ENCODE assay signal across 15 cellular contexts in the genomic region with DNA sequence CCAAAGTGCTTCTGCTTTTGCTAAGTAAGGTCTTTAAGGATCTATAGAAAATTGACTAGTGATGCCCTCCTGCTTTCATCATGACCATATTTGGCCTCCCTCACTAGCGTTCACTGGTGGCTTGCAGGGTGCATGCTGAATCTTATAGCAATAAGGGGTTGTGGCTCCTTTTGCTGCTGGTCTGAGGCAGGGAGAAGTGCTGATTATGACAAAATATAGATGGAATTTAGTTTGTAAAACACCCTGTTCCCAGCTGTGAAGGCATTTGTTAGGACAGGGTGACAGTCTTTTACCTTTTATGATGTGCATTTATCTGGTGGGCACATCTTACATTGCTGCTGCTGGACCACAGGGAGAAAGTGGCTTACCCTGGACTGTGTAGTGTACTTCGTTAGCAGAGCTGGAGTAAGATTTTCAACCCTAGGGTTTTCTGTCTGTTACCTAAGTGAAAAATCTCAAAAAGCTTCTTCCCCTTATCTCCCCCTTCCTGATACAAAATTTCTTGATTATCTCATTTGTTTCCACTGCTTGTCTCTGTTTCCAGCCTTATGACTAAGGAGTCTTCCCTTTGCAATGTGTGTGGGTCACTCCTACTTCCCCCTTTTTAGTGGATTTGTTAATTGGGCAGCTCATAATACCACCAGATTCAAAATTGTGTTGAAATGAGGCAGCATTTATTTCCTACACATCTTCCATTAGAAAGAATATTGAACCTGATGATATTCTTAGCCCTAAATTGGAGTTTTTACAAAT. TPM values are rescaled to one million over a fixed set of nuclear protein-coding genes. Genes with fewer than 3 reads are reported as not detected.
DNase-seq lines count a peak whose midpoint lies in the region; ATAC-seq and TF ChIP-seq lines count a peak whose summit lies in the region.
"Had no signal": no experiment of that assay in that cellular context is flagged by ENCODE, and none has a peak within 500 bp of the region (broad histone marks: within the 10 kb centered on the region; RNA-seq: fewer than 3 reads in every experiment).

No MANE protein-coding gene starts in this region.

- no peak for ATAC-seq in activated CD4-positive, alpha-beta T cell treated with anti-CD3 and anti-CD28 coated beads for 36 hours
- ATAC-seq in activated naive CD8-positive, alpha-beta T cell treated with anti-CD3 and anti-CD28 coated beads, Interleukin-2, amount 50 U/mL, for 24 hours = no peak
- ATAC-seq in omental fat pad (ENCODE audit: low FRiP score) = peak; percentile 35

- no peak overlapping the region for H3K4me3 Mint-ChIP-seq in activated CD4-positive, alpha-beta T cell treated with anti-CD3 and anti-CD28 coated beads for 36 hours
- no peak overlapping the region for H3K4me3 Mint-ChIP-seq in activated naive CD8-positive, alpha-beta T cell treated with anti-CD3 and anti-CD28 coated beads, Interleukin-2, amount 50 U/mL, for 24 hours
- H3K4me3 Mint-ChIP-seq: stimulated activated naive B cell treated with anti-CD40 and anti-IgM and Interleukin-4, amounts not matched to agents 10 μg/mL and 1 μg/mL and 100 μg/mL, for 72 hours; WTC11 had no signal

- POLR2A ChIA-PET in activated CD4-positive, alpha-beta T cell treated with anti-CD3 and anti-CD28 coated beads for 36 hours (lab: Charles Lee) = interaction anchor here (0.6 kb wide), 1 partner anchor 182 kb away, joined by 3 read pairs; no protein-coding TSS in a partner anchor

- no peak for TF ChIP-seq CTCF in omental fat pad (IDR thresholded peaks at IDR 0.05)

- H3K4me1 Mint-ChIP-seq in activated CD4-positive, alpha-beta T cell treated with anti-CD3 and anti-CD28 coated beads for 36 hours = peaks cover 22% of the 10 kb centered on the region
- H3K4me1 Mint-ChIP-seq in activated naive CD8-positive, alpha-beta T cell treated with anti-CD3 and anti-CD28 coated beads, Interleukin-2, amount 50 U/mL, for 24 hours = peaks cover 31% of the 10 kb centered on the region

- H3K9me3 Mint-ChIP-seq in activated CD4-positive, alpha-beta T cell treated with anti-CD3 and anti-CD28 coated beads for 36 hours (ENCODE audit: low read depth) = no peaks in the 10 kb centered on the region
- no peaks in the 10 kb centered on the region for H3K9me3 Mint-ChIP-seq in activated naive CD8-positive, alpha-beta T cell treated with anti-CD3 and anti-CD28 coated beads, Interleukin-2, amount 50 U/mL, for 24 hours
- H3K9me3 Mint-ChIP-seq: stimulated activated naive B cell treated with anti-CD40 and anti-IgM and Interleukin-4, amounts not matched to agents 10 μg/mL and 1 μg/mL and 100 μg/mL, for 72 hours; WTC11 had no signal

- no peak for DNase-seq in activated CD4-positive, alpha-beta T cell treated with anti-CD3 and anti-CD28 coated beads for 36 hours
- DNase-seq in activated CD4-positive, alpha-beta T cell treated with anti-CD3 and anti-CD28 coated beads, Interleukin-2, amount 50 U/mL, for 48 hours = no peak
- DNase-seq in NOMO-1 treated with DMSO at 0.1 percent for 48 hours (lab: John Stamatoyannopoulos, UW; ENCODE audit: unreplicated experiment) (peak; percentile 83), omental fat pad (ENCODE audit: low spot score) (no peak), HuH-7 (ENCODE audit: low spot score) (no peak), NCI-H1092 treated with DMSO at 0.1 percent for 48 hours (lab: John Stamatoyannopoulos, UW) (no peak), GOT3 (lab: John Stamatoyannopoulos, UW) (no peak)
- no peak for DNase-seq in activated naive CD8-positive, alpha-beta T cell treated with anti-CD3 and anti-CD28 coated beads, Interleukin-2, amount 50 U/mL, for 24 hours
- DNase-seq: activated effector memory CD4-positive, alpha-beta T cell treated with anti-CD3 and anti-CD28 coated beads, Interleukin-2, amount 50 U/mL, for 16 hours; cerebellar nuclear complex; NCI-H2029 treated with DMSO at 0.1 percent for 48 hours; NCI-H526; stimulated activated naive B cell treated with anti-CD40 and anti-IgM and Interleukin-4, amounts not matched to agents 10 μg/mL and 1 μg/mL and 100 μg/mL, for 72 hours; trophoblast cell had no signal

- no peaks in the 10 kb centered on the region for H3K27me3 Mint-ChIP-seq in activated CD4-positive, alpha-beta T cell treated with anti-CD3 and anti-CD28 coated beads for 36 hours
- no peaks in the 10 kb centered on the region for H3K27me3 Mint-ChIP-seq in activated naive CD8-positive, alpha-beta T cell treated with anti-CD3 and anti-CD28 coated beads, Interleukin-2, amount 50 U/mL, for 24 hours
- H3K27me3 Mint-ChIP-seq: stimulated activated naive B cell treated with anti-CD40 and anti-IgM and Interleukin-4, amounts not matched to agents 10 μg/mL and 1 μg/mL and 100 μg/mL, for 72 hours had no signal

- peak overlapping the region; percentile 37 for H3K27ac Mint-ChIP-seq in activated CD4-positive, alpha-beta T cell treated with anti-CD3 and anti-CD28 coated beads for 36 hours
- peak overlapping the region; percentile 68 for H3K27ac Mint-ChIP-seq in activated naive CD8-positive, alpha-beta T cell treated with anti-CD3 and anti-CD28 coated beads, Interleukin-2, amount 50 U/mL, for 24 hours
- H3K27ac Mint-ChIP-seq: stimulated activated naive B cell treated with anti-CD40 and anti-IgM and Interleukin-4, amounts not matched to agents 10 μg/mL and 1 μg/mL and 100 μg/mL, for 72 hours; WTC11 had no signal

- CTCF ChIA-PET in activated CD4-positive, alpha-beta T cell treated with anti-CD3 and anti-CD28 coated beads for 36 hours (lab: Charles Lee) = interaction anchor here (0.6 to 1.0 kb wide), 4 partner anchors 20 to 119 kb away, joined by 3 to 5 read pairs (median 3); a partner anchor contains a TSS

- H3K36me3 Mint-ChIP-seq in activated CD4-positive, alpha-beta T cell treated with anti-CD3 and anti-CD28 coated beads for 36 hours (ENCODE audit: low read depth) = peaks cover 28% of the 10 kb centered on the region
- peaks cover 22% of the 10 kb centered on the region for H3K36me3 Mint-ChIP-seq in activated naive CD8-positive, alpha-beta T cell treated with anti-CD3 and anti-CD28 coated beads, Interleukin-2, amount 50 U/mL, for 24 hours (ENCODE audit: low read depth)

- intact Hi-C loops in activated CD4-positive, alpha-beta T cell treated with anti-CD3 and anti-CD28 coated beads for 36 hours (cut with DNase I, micrococcal nuclease) = no loop called here

RNA-seq across cellular contexts. Expression of a gene that starts 21.2 kb away (rescaled TPM):
- 1,000 to 10,000 TPM; 3,228 to 4,134 TPM for total RNA-seq in activated CD4-positive, alpha-beta T cell treated with anti-CD3 and anti-CD28 coated beads for 36 hours
- 1,000 to 10,000 TPM; 1,064 to 1,421 (median 1,319) TPM for total RNA-seq in omental fat pad
